27 cellular contexts compared by ENCODE assay signal in the genomic region with DNA sequence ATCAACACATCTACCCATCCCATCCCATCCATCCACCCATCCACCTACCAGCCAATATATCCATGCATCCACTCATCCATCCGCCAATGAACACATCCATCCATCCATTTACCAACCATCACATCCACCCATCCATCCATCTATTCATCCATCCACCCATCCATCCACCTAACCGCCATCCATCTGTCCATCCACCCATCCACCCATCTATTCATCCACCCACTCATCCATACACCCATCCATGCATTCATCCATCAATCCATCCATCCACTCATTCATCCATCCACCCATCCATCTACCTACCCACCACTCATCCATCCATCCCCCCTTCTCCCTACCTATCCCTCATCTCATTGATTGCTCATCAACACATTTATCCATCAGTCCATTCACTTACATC.
"Had no signal": no experiment of that assay in that cellular context is flagged by ENCODE, and none has a peak within 500 bp of the region (broad histone marks: within the 10 kb centered on the region; RNA-seq: fewer than 3 reads in every experiment).

No MANE protein-coding gene starts in this region.

- H3K27ac ChIP-seq: coronary artery, esophagus muscularis mucosa, foreskin keratinocyte, gastroesophageal sphincter, heart left ventricle, hepatocyte, neutrophil, pancreas, prostate gland, right atrium auricular region, sigmoid colon, thoracic aorta, tibial nerve, upper lobe of left lung, uterus had no signal

- H3K4me1 ChIP-seq: esophagus muscularis mucosa, heart left ventricle, pancreas, prostate gland, right atrium auricular region, sigmoid colon, upper lobe of left lung, uterus had no signal

- H3K4me1 Mint-ChIP-seq: natural killer cell had no signal

- FAIRE-seq: endothelial cell of umbilical vein, kidney, pancreas had no signal

- H3K4me3 Mint-ChIP-seq: memory B cell; natural killer cell; stimulated activated effector memory CD8-positive, alpha-beta T cell treated with anti-CD3 and anti-CD28 coated beads, Interleukin-12 subunit alpha, Interleukin-12 subunit beta, amount 100 ng/mL, for 72 hours had no signal

- H3K4me2 ChIP-seq: hepatocyte had no signal

- H2AFZ ChIP-seq: hepatocyte had no signal

- DNase-seq: dermis blood vessel endothelial cell; effector memory CD4-positive, alpha-beta T cell; foreskin keratinocyte; heart left ventricle; kidney; natural killer cell; pancreas; sigmoid colon; stimulated activated CD4-positive, alpha-beta T cell treated with anti-CD3 and anti-CD28 coated beads, Interleukin-2, amount 100 ng/mL, for 24 hours; stimulated activated CD4-positive, alpha-beta T cell treated with anti-CD3 and anti-CD28 coated beads, Interleukin-4, amount 100 ng/mL, for 24 hours; stimulated activated naive CD4-positive, alpha-beta T cell treated with Interleukin-2 at 50 U/mL for 16 hours; upper lobe of left lung; uterus had no signal

- H3K36me3 ChIP-seq: esophagus muscularis mucosa, gastroesophageal sphincter, heart left ventricle, neutrophil, pancreas, prostate gland, right atrium auricular region, sigmoid colon, thoracic aorta, upper lobe of left lung, uterus had no signal

- H3K9me3 ChIP-seq: neutrophil, pancreas, prostate gland, sigmoid colon, thoracic aorta, uterus had no signal

- H3K4me3 ChIP-seq: coronary artery, esophagus muscularis mucosa, gastroesophageal sphincter, heart left ventricle, hepatocyte, lung, pancreas, prostate gland, right atrium auricular region, sigmoid colon, thoracic aorta, tibial nerve, upper lobe of left lung, uterus had no signal

- H3K79me2 ChIP-seq: hepatocyte had no signal

- H3K9me3 Mint-ChIP-seq: natural killer cell; stimulated activated effector memory CD8-positive, alpha-beta T cell treated with anti-CD3 and anti-CD28 coated beads, Interleukin-12 subunit alpha, Interleukin-12 subunit beta, amount 100 ng/mL, for 72 hours had no signal

- H3K27me3 ChIP-seq: heart left ventricle, hepatocyte, pancreas, right atrium auricular region, sigmoid colon, tibial nerve, upper lobe of left lung, uterus had no signal

- H3K36me3 Mint-ChIP-seq: natural killer cell; stimulated activated effector memory CD8-positive, alpha-beta T cell treated with anti-CD3 and anti-CD28 coated beads, Interleukin-12 subunit alpha, Interleukin-12 subunit beta, amount 100 ng/mL, for 72 hours had no signal

- H3K27ac Mint-ChIP-seq: memory B cell; natural killer cell; stimulated activated effector memory CD8-positive, alpha-beta T cell treated with anti-CD3 and anti-CD28 coated beads, Interleukin-12 subunit alpha, Interleukin-12 subunit beta, amount 100 ng/mL, for 72 hours had no signal

- ATAC-seq: foreskin keratinocyte; gastroesophageal sphincter; heart left ventricle; left lobe of liver; natural killer cell; pancreas; stimulated activated effector memory CD8-positive, alpha-beta T cell treated with anti-CD3 and anti-CD28 coated beads, Interleukin-12 subunit alpha, Interleukin-12 subunit beta, amount 100 ng/mL, for 72 hours had no signal
